In genomic region chr16:75591001-75591852, GRCh38 we compare ENCODE assay signal across 10 cellular contexts. TPM values are rescaled to one million over a fixed set of nuclear protein-coding genes. Genes with fewer than 3 reads are reported as not detected.
DNase-seq lines count a peak whose midpoint lies in the region; ATAC-seq, FAIRE-seq and TF ChIP-seq lines count a peak whose summit lies in the region.
"Had no signal": no experiment of that assay in that cellular context is flagged by ENCODE, and none has a peak within 500 bp of the region (broad histone marks: within the 10 kb centered on the region; RNA-seq: fewer than 3 reads in every experiment).

No MANE protein-coding gene starts in this region.

- peaks cover 7% of the 10 kb centered on the region for H3F3A ChIP-seq in SK-N-SH (replicated peaks; ENCODE audit: insufficient read depth)

- no peaks in the 10 kb centered on the region for H3K36me3 ChIP-seq in ACC112 (ENCODE audit: insufficient read depth, low read length)
- peaks cover 2 to 4% of the 10 kb centered on the region in 2 experiments for H3K36me3 ChIP-seq in SK-N-SH (replicated peaks in 1 of 2; ENCODE audit: control insufficient read depth in 1 of 2, insufficient read depth in 2 of 2, low read length in 1 of 2)

- no peaks in the 10 kb centered on the region for H3K27me3 Mint-ChIP-seq in nephron (ENCODE audit: low read depth)

- CTCF ChIA-PET in SK-N-SH (lab: Yijun Ruan, JAX): interaction anchor here (0.5 to 1.8 kb wide), 7 partner anchors 12 to 161 kb away, joined by 3 to 7 read pairs (median 4); partner anchors contain the start of gene ADAT1

- no peaks in the 10 kb centered on the region for H3K9me3 Mint-ChIP-seq in nephron

- 0 out of 4 replicates have a peak, but pooled peaks of 1 of the 2 experiments have one; percentile 12 for TF ChIP-seq EP300 in SK-N-SH (IDR thresholded peaks at IDR 0.05; ENCODE audit: borderline replicate concordance in 1 of 2, low read depth in 1 of 2, low read length in 1 of 2)

- peak; percentile 54 for DNase-seq in SK-N-SH
- DNase-seq in fibroblast of the aortic adventitia (ENCODE audit: low read depth): peak; percentile 89
- DNase-seq in COR-L47 (lab: John Stamatoyannopoulos, UW): no peak
- no peak for DNase-seq in D721Med (ENCODE audit: insufficient read length, low spot score)
- DNase-seq: central memory CD4-positive, alpha-beta T cell had no signal

- peak overlapping the region; percentile 23; the same call in 1 of the 2 replicates for H3K9ac ChIP-seq in SK-N-SH

- 38% methylated on average over 6 of the region's 6 CpGs for WGBS in SK-N-SH (ENCODE audit: low lambda C conversion rate)

- POLR2A ChIA-PET in SK-N-SH (lab: Yijun Ruan, JAX): interaction anchor here (0.9 to 1.3 kb wide), 2 partner anchors 25 to 26 kb away, joined by 3 to 5 read pairs; partner anchors contain the start of gene GABARAPL2

- H2AFZ ChIP-seq in ACC112 (ENCODE audit: low read length, unreplicated experiment) (no peak overlapping the region), SK-N-SH (ENCODE audit: low read depth) (no peak overlapping the region)

- peaks cover 21% of the 10 kb centered on the region for H3K4me1 ChIP-seq in ACC112 (ENCODE audit: control insufficient read depth, insufficient read depth, low read length, unreplicated experiment)
- peaks cover 22 to 27% of the 10 kb centered on the region in 2 experiments for H3K4me1 ChIP-seq in SK-N-SH (ENCODE audit: control insufficient read depth in 1 of 2, insufficient read depth in 2 of 2, low read depth in 1 of 2, low read length in 1 of 2)

- peak overlapping the region in 2 of 3 experiments; percentile 8 to 65 for H3K4me3 Mint-ChIP-seq in nephron

- H3K79me2 ChIP-seq in ACC112 (ENCODE audit: control insufficient read depth, insufficient read depth, low read length, unreplicated experiment): no peaks in the 10 kb centered on the region
- no peaks in the 10 kb centered on the region for H3K79me2 ChIP-seq in SK-N-SH (ENCODE audit: insufficient read depth)

- 0 out of 2 replicates have a peak overlapping the region, but pooled peaks have one; percentile 13 for H3K27ac ChIP-seq in ACC112 (ENCODE audit: low read depth, low read length)
- H3K27ac ChIP-seq in SK-N-SH (ENCODE audit: low read depth in 2 of 2, low read length in 1 of 2): peak overlapping the region; percentile 82 to 90
- H3K27ac ChIP-seq: C4-2B had no signal

- ATAC-seq in GM18873 (IDR thresholded peaks at IDR 0.05; ENCODE audit: low FRiP score, unreplicated experiment) (no peak), HG02840 (IDR thresholded peaks at IDR 0.05; ENCODE audit: low FRiP score, unreplicated experiment) (no peak)

- peaks cover 37% of the 10 kb centered on the region for H3K4me1 Mint-ChIP-seq in nephron

- peak overlapping the region; percentile 16; the same call in 1 of the 2 replicates for H3K4me2 ChIP-seq in SK-N-SH

- H3K9me2 ChIP-seq in SK-N-SH: no peaks in the 10 kb centered on the region

- H3K4me3 ChIP-seq in ACC112 (ENCODE audit: low read depth, low read length) (no peak overlapping the region), SK-N-SH (ENCODE audit: low read depth in 2 of 2, low read length in 1 of 2) (no peak overlapping the region), fibroblast of the aortic adventitia (ENCODE audit: low read depth, low read length) (peak overlapping the region; percentile 15)

- no peaks in the 10 kb centered on the region for H4K20me1 ChIP-seq in SK-N-SH (ENCODE audit: insufficient read depth)

- H3K36me3 Mint-ChIP-seq in nephron (ENCODE audit: low read depth): peaks cover 25% of the 10 kb centered on the region

- TF ChIP-seq RAD21 in SK-N-SH (IDR thresholded peaks at IDR 0.05; ENCODE audit: low read length): peak; percentile 43

- H3K27me3 ChIP-seq in ACC112 (ENCODE audit: insufficient read depth, low read length) (no peaks in the 10 kb centered on the region), SK-N-SH (ENCODE audit: insufficient read depth) (no peaks in the 10 kb centered on the region)

- peak overlapping the region; percentile 76 to 99 (median 97) for H3K27ac Mint-ChIP-seq in nephron

- TF ChIP-seq CTCF in SK-N-SH (IDR thresholded peaks at IDR 0.05): peak; percentile 22
- TF ChIP-seq CTCF in fibroblast of the aortic adventitia (IDR thresholded peaks at IDR 0.05; ENCODE audit: insufficient read depth, low read length): peak; percentile 43
- peak in 1 of 3 experiments; percentile 15 for TF ChIP-seq CTCF in nephron (IDR thresholded peaks at IDR 0.05; ENCODE audit: unreplicated experiment in 3 of 3)
- TF ChIP-seq CTCF in D721Med (IDR thresholded peaks at IDR 0.05; ENCODE audit: insufficient read depth, missing control alignments): no peak

- no peaks in the 10 kb centered on the region for H3K9me3 ChIP-seq in SK-N-SH

- no peak for FAIRE-seq in D721Med (lab: Jason Lieb, UNC)

TF ChIP-seq in SK-N-SH, 30 proteins besides CTCF, POLR2A, EP300 and RAD21:
- peak; percentile 15; the same call in 1 of the 2 replicates for TF ChIP-seq TCF12 (IDR thresholded peaks at IDR 0.05)
- TF ChIP-seq YY1 (IDR thresholded peaks at IDR 0.05; ENCODE audit: low read depth): no peak
- no peak for TF ChIP-seq MXI1 (IDR thresholded peaks at IDR 0.05; ENCODE audit: low read depth, low read length)
TF ChIP-seq in SK-N-SH: peak in this region for 1.

RNA-seq across cellular contexts. Expression of gene GABARAPL2, which starts 25.0 kb away (rescaled TPM):
- 135 and 143 TPM in 2 replicates for polyA plus RNA-seq in SK-N-SH (2012; rRNA removed)
- polyA plus RNA-seq in SK-N-SH (2012; cell fraction: cytosol; rRNA removed): 180 and 228 TPM in 2 replicates
- polyA plus RNA-seq in SK-N-SH (2012; cell fraction: nucleus; rRNA removed): 48.5 and 66.0 TPM in 2 replicates
- total RNA-seq in fibroblast of the aortic adventitia (ENCODE audit: low replicate concordance): 46.5 and 105 TPM in 2 replicates

RNA-seq across cellular contexts. Expression of gene ADAT1, which starts 31.9 kb away (rescaled TPM):
- polyA plus RNA-seq in SK-N-SH (2012; rRNA removed): 51.1 and 67.7 TPM in 2 replicates
- polyA plus RNA-seq in SK-N-SH (2012; cell fraction: cytosol; rRNA removed): 54.2 and 59.4 TPM in 2 replicates
- polyA plus RNA-seq in SK-N-SH (2012; cell fraction: nucleus; rRNA removed): 121 and 134 TPM in 2 replicates
- 32.9 and 65.1 TPM in 2 replicates for total RNA-seq in fibroblast of the aortic adventitia (ENCODE audit: low replicate concordance)

RNA-seq across cellular contexts. Expression of gene TMEM231, which starts 35.2 kb away (rescaled TPM):
- 18.1 and 30.9 TPM in 2 replicates for polyA plus RNA-seq in SK-N-SH (2012; rRNA removed)
- 11.6 and 20.7 TPM in 2 replicates for polyA plus RNA-seq in SK-N-SH (2012; cell fraction: cytosol; rRNA removed)
- polyA plus RNA-seq in SK-N-SH (2012; cell fraction: nucleus; rRNA removed): 18.8 and 24.8 TPM in 2 replicates
- 6.4 and 13.9 TPM in 2 replicates for total RNA-seq in fibroblast of the aortic adventitia (ENCODE audit: low replicate concordance)

RNA-seq across cellular contexts. Expression of gene CHST5, which starts 55.3 kb away (rescaled TPM):
- 0.18 and 0.49 TPM in 2 replicates for polyA plus RNA-seq in SK-N-SH (2012; rRNA removed)
- polyA plus RNA-seq in SK-N-SH (2012; cell fraction: cytosol; rRNA removed): 0.01 and 0.10 TPM in 2 replicates
- polyA plus RNA-seq in SK-N-SH (2012; cell fraction: nucleus; rRNA removed): 0.70 and 0.83 TPM in 2 replicates
- 0.09 TPM in 1 of 2 replicates, not detected in the other for total RNA-seq in fibroblast of the aortic adventitia (ENCODE audit: low replicate concordance)

RNA-seq across cellular contexts. Expression of gene KARS1, which starts 56.2 kb away (rescaled TPM):
- 134 and 148 TPM in 2 replicates for polyA plus RNA-seq in SK-N-SH (2012; rRNA removed)
- 150 and 159 TPM in 2 replicates for polyA plus RNA-seq in SK-N-SH (2012; cell fraction: cytosol; rRNA removed)
- 78.1 and 119 TPM in 2 replicates for polyA plus RNA-seq in SK-N-SH (2012; cell fraction: nucleus; rRNA removed)
- total RNA-seq in fibroblast of the aortic adventitia (ENCODE audit: low replicate concordance): 75.6 and 144 TPM in 2 replicates

Comparison
In these comparisons a context has a peak if more than half of its experiments do, and no peak if none do; other contexts are left out.
1. DNase-seq: peak in SK-N-SH (single experiment) and fibroblast of the aortic adventitia (single experiment); none in COR-L47 (single experiment) and D721Med (single experiment).